24 cellular contexts compared by ENCODE assay signal in the genomic region with DNA sequence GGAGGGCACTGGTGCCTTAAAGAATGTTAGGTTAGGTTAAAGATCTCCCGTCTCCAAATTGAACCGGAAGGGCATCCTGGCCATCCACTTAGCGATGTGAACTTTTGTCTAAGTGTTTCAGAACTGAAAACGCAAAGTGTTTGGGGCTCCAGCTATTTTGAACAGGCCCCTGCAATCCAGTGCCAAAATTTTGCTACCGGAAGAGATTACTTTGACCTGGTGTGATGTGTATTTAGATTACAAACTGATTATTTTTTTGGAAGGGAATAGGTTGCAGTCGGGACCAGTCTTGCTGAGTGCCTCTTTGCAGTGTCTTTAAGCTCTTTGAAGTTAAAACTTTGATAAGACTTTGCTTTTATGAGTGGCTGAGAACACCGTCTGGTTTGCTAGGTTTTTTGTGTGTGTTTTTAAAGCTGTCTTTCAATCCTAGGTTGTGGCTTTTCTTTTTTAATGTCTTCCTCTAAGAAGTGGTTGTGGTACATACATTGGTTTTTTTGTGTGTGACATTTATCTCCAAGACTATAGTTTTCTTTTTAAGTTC.
DNase-seq lines count a peak whose midpoint lies in the region; ATAC-seq and TF ChIP-seq lines count a peak whose summit lies in the region.
"Had no signal": no experiment of that assay in that cellular context is flagged by ENCODE, and none has a peak within 500 bp of the region (broad histone marks: within the 10 kb centered on the region; RNA-seq: fewer than 3 reads in every experiment).

No MANE protein-coding gene starts in this region.

- H3K27me3 ChIP-seq in CD8-positive, alpha-beta memory T cell (ENCODE audit: insufficient read depth, low read length, poor library complexity, severe bottlenecking) = no peaks in the 10 kb centered on the region
- no peaks in the 10 kb centered on the region for H3K27me3 ChIP-seq in brain microvascular endothelial cell (replicated peaks)
- H3K27me3 ChIP-seq: ascending aorta, tibial artery had no signal

- DNase-seq in activated T-cell treated with anti-CD3 and anti-CD28 coated beads, Interleukin-2, amount 50 U/mL, for 24 hours = no peak
- no peak for DNase-seq in activated T-cell treated with anti-CD3 and anti-CD28 coated beads, Interleukin-2, amount 50 U/mL, for 48 hours
- peak in 1 of 5 donors; percentile 62 for DNase-seq in CD8-positive, alpha-beta memory T cell
- DNase-seq in mesenteric fat pad (ENCODE audit: low spot score) (peak; percentile 76), brain microvascular endothelial cell (no peak), putamen (ENCODE audit: low spot score) (no peak), kidney glomerular epithelial cell (lab: John Stamatoyannopoulos, UW) (no peak)
- DNase-seq: ACHN; activated CD4-positive, alpha-beta T cell treated with anti-CD3 and anti-CD28 coated beads for 4 hours; C1 segment of cervical spinal cord; cerebellar nuclear complex; esophagus squamous epithelium; mesendoderm; MM.1S; NCI-H2171 treated with DMSO at 0.1 percent for 48 hours; NCI-H526 treated with DMSO at 0.1 percent for 48 hours; nephron progenitor cell; stimulated activated CD4-positive, alpha-beta T cell treated with anti-CD3 and anti-CD28 coated beads, Interleukin-2, amount 100 ng/mL, for 24 hours; stimulated activated naive CD4-positive, alpha-beta T cell; tibial artery had no signal

- H3K27ac Mint-ChIP-seq in activated T-cell treated with anti-CD3 and anti-CD28 coated beads, Interleukin-2, amount 50 U/mL, for 24 hours = peak overlapping the region; percentile 68
- H3K27ac Mint-ChIP-seq in CD8-positive, alpha-beta memory T cell = peak overlapping the region in 7 of 8 donors; percentile 48 to 89 (median 61)
- H3K27ac Mint-ChIP-seq in activated T-helper 17 cell treated with anti-CD3 and anti-CD28 coated beads, Interleukin-2, amount 50 U/mL, for 72 hours = peak overlapping the region; percentile 13
- H3K27ac Mint-ChIP-seq: nephron progenitor cell had no signal

- no peak for TF ChIP-seq CTCF in brain microvascular endothelial cell (IDR thresholded peaks at IDR 0.05; ENCODE audit: low read depth, low read length, missing control alignments)

- no peaks in the 10 kb centered on the region for H3K9me3 Mint-ChIP-seq in activated T-cell treated with anti-CD3 and anti-CD28 coated beads, Interleukin-2, amount 50 U/mL, for 24 hours
- H3K9me3 Mint-ChIP-seq in CD8-positive, alpha-beta memory T cell = no peaks in the 10 kb centered on the region
- no peaks in the 10 kb centered on the region for H3K9me3 Mint-ChIP-seq in activated T-helper 17 cell treated with anti-CD3 and anti-CD28 coated beads, Interleukin-2, amount 50 U/mL, for 72 hours
- H3K9me3 Mint-ChIP-seq: IgD-negative memory B cell had no signal

- POLR2A ChIA-PET in CD8-positive, alpha-beta memory T cell (lab: Charles Lee) = no interaction called here

- no peaks in the 10 kb centered on the region for H3K9me3 ChIP-seq in CD8-positive, alpha-beta memory T cell (ENCODE audit: low read length)
- H3K9me3 ChIP-seq: ascending aorta, prostate gland had no signal

- H3K4me3 ChIP-seq in CD8-positive, alpha-beta memory T cell (ENCODE audit: low read length) = peak overlapping the region; percentile 27
- no peak overlapping the region for H3K4me3 ChIP-seq in brain microvascular endothelial cell (ENCODE audit: low read depth, low read length)
- H3K4me3 ChIP-seq: ascending aorta, esophagus squamous epithelium, prostate gland, tibial artery had no signal

- no peaks in the 10 kb centered on the region for H3K36me3 ChIP-seq in CD8-positive, alpha-beta memory T cell (ENCODE audit: insufficient read depth, low read length)
- H3K36me3 ChIP-seq in brain microvascular endothelial cell (replicated peaks) = no peaks in the 10 kb centered on the region
- H3K36me3 ChIP-seq: ascending aorta, esophagus squamous epithelium, prostate gland, tibial artery had no signal

- H3K27ac ChIP-seq in CD8-positive, alpha-beta memory T cell (ENCODE audit: low read depth, low read length) = no peak overlapping the region
- no peak overlapping the region for H3K27ac ChIP-seq in brain microvascular endothelial cell
- H3K27ac ChIP-seq: ascending aorta, esophagus squamous epithelium, prostate gland, tibial artery had no signal

- in situ Hi-C loops in brain microvascular endothelial cell (cut with HindIII; ENCODE audit: low pct_ligation_motif_present, low sequenced_read_pairs) = no loop called here

- H3K4me3 Mint-ChIP-seq in activated T-cell treated with anti-CD3 and anti-CD28 coated beads, Interleukin-2, amount 50 U/mL, for 24 hours = no peak overlapping the region
- peak overlapping the region; percentile 4 to 68 (median 57) for H3K4me3 Mint-ChIP-seq in CD8-positive, alpha-beta memory T cell
- peak overlapping the region; percentile 2 for H3K4me3 Mint-ChIP-seq in activated T-helper 17 cell treated with anti-CD3 and anti-CD28 coated beads, Interleukin-2, amount 50 U/mL, for 72 hours
- H3K4me3 Mint-ChIP-seq: nephron progenitor cell had no signal

- H3K36me3 Mint-ChIP-seq in activated T-cell treated with anti-CD3 and anti-CD28 coated beads, Interleukin-2, amount 50 U/mL, for 24 hours (ENCODE audit: low read depth) = no peaks in the 10 kb centered on the region
- H3K36me3 Mint-ChIP-seq in CD8-positive, alpha-beta memory T cell = no peaks in the 10 kb centered on the region
- no peaks in the 10 kb centered on the region for H3K36me3 Mint-ChIP-seq in activated T-helper 17 cell treated with anti-CD3 and anti-CD28 coated beads, Interleukin-2, amount 50 U/mL, for 72 hours (ENCODE audit: low read depth)
- H3K36me3 Mint-ChIP-seq: IgD-negative memory B cell had no signal

- H3K4me1 ChIP-seq in CD8-positive, alpha-beta memory T cell (ENCODE audit: insufficient read depth, low read length) = peaks cover 37% of the 10 kb centered on the region
- H3K4me1 ChIP-seq: ascending aorta, esophagus squamous epithelium, prostate gland, tibial artery had no signal

- H3K27me3 Mint-ChIP-seq in activated T-cell treated with anti-CD3 and anti-CD28 coated beads, Interleukin-2, amount 50 U/mL, for 24 hours = peaks cover 22% of the 10 kb centered on the region
- peaks cover 2 to 12% of the 10 kb centered on the region in 2 donors for H3K27me3 Mint-ChIP-seq in CD8-positive, alpha-beta memory T cell
- no peaks in the 10 kb centered on the region for H3K27me3 Mint-ChIP-seq in activated T-helper 17 cell treated with anti-CD3 and anti-CD28 coated beads, Interleukin-2, amount 50 U/mL, for 72 hours
- H3K27me3 Mint-ChIP-seq: IgD-negative memory B cell had no signal

- ATAC-seq in activated T-helper 17 cell treated with anti-CD3 and anti-CD28 coated beads, Interleukin-2, amount 50 U/mL, for 72 hours (replicated peaks) = no peak

- H3K4me1 Mint-ChIP-seq in activated T-cell treated with anti-CD3 and anti-CD28 coated beads, Interleukin-2, amount 50 U/mL, for 24 hours (ENCODE audit: low read depth) = peaks cover 26% of the 10 kb centered on the region
- peaks cover 26 to 32% (median 27%) of the 10 kb centered on the region in 3 donors for H3K4me1 Mint-ChIP-seq in CD8-positive, alpha-beta memory T cell
- peaks cover 13% of the 10 kb centered on the region for H3K4me1 Mint-ChIP-seq in activated T-helper 17 cell treated with anti-CD3 and anti-CD28 coated beads, Interleukin-2, amount 50 U/mL, for 72 hours
- H3K4me1 Mint-ChIP-seq: nephron progenitor cell had no signal

- CTCF ChIA-PET in CD8-positive, alpha-beta memory T cell (lab: Charles Lee) = interaction anchor here (0.7 kb wide), 1 partner anchor 10 kb away, joined by 3 read pairs; no protein-coding TSS in a partner anchor

Comparison
In these comparisons a context has a peak if more than half of its experiments do, and no peak if none do; other contexts are left out.
1. H3K27ac Mint-ChIP-seq: peak in every context shown above with its lines; median percentile 68 in activated T-cell treated with anti-CD3 and anti-CD28 coated beads, Interleukin-2, amount 50 U/mL, for 24 hours; 61 in CD8-positive, alpha-beta memory T cell; 13 in activated T-helper 17 cell treated with anti-CD3 and anti-CD28 coated beads, Interleukin-2, amount 50 U/mL, for 72 hours.